ENCODE assay signal across 1 cellular context in genomic region chr15:45635763-45636292, GRCh38.
TF ChIP-seq lines count a peak whose summit lies in the region.

No MANE protein-coding gene starts in this region.

TF ChIP-seq in HepG2, 621 proteins besides CTCF, POLR2A, EP300 and RAD21:
- 0 out of 2 replicates have a peak, but pooled peaks have one; percentile 20 for TF ChIP-seq ZNF816 (CRISPR knock-in tag; IDR thresholded peaks at IDR 0.05; ENCODE audit: borderline replicate concordance)
- TF ChIP-seq ZNF20 (CRISPR knock-in tag; IDR thresholded peaks at IDR 0.05): no peak
